Comparison of ENCODE assay signal across 1 cellular context in genomic region chr4:6906486-6906885, GRCh38.
TF ChIP-seq lines count a peak whose summit lies in the region.

No MANE protein-coding gene starts in this region.

TF ChIP-seq in HepG2, 621 proteins besides CTCF, POLR2A, EP300 and RAD21:
- TF ChIP-seq ZNF770 (CRISPR knock-in tag; IDR thresholded peaks at IDR 0.05) = peak; percentile 72
TF ChIP-seq in HepG2: peak in this region for 1; not testable (repeated sequence) for 620.
